In genomic region chrX:29617276-29617675, GRCh38 we compare ENCODE assay signal across 1 cellular context.
TF ChIP-seq lines count a peak whose summit lies in the region.

No MANE protein-coding gene starts in this region.

TF ChIP-seq in H1, 55 proteins besides CTCF, POLR2A, EP300 and RAD21 (continued from another document):
- TF ChIP-seq TCF12 (IDR thresholded peaks at IDR 0.05; ENCODE audit: low read depth, low read length) (no peak), SAP30 (IDR thresholded peaks at IDR 0.05; ENCODE audit: insufficient read depth, insufficient replicate concordance, low read length) (no peak), SIRT6 (IDR thresholded peaks at IDR 0.05; ENCODE audit: low read length) (no peak), GABPA (IDR thresholded peaks at IDR 0.05; ENCODE audit: borderline replicate concordance, insufficient read depth, low read length) (no peak)
TF ChIP-seq in H1: peak in this region for 0.
